8 cellular contexts compared by ENCODE assay signal in genomic region chr14:100025111-100025510, GRCh38. TPM values are rescaled to one million over a fixed set of nuclear protein-coding genes. Genes with fewer than 3 reads are reported as not detected.
DNase-seq lines count a peak whose midpoint lies in the region; ATAC-seq, FAIRE-seq and TF ChIP-seq lines count a peak whose summit lies in the region.

No MANE protein-coding gene starts in this region.

- H3K27me3 Mint-ChIP-seq in HFFc6 (ENCODE audit: insufficient read depth) = peaks cover 2% of the 10 kb centered on the region; the same call in 1 of the 2 replicates
- H3K27me3 Mint-ChIP-seq in naive thymus-derived CD8-positive, alpha-beta T cell = peaks cover 0 to 3% (median 0%) of the 10 kb centered on the region in 5 donors

- H3K36me3 ChIP-seq in PC-9 (ENCODE audit: low read depth) (no peaks in the 10 kb centered on the region), bronchial epithelial cell (ENCODE audit: control insufficient read depth, insufficient read depth, low read length) (no peaks in the 10 kb centered on the region)

- intact Hi-C loops in PC-9 (cut with micrococcal nuclease; ENCODE audit: unreplicated experiment) = no loop called here

- H3F3A ChIP-seq in PC-9 (ENCODE audit: insufficient read depth, low read depth) = no peaks in the 10 kb centered on the region

- H3K4me1 Mint-ChIP-seq in HFFc6 (ENCODE audit: low read depth) = peaks cover 37% of the 10 kb centered on the region
- H3K4me1 Mint-ChIP-seq in naive thymus-derived CD8-positive, alpha-beta T cell = peaks cover 10 to 12% (median 11%) of the 10 kb centered on the region in 4 donors

- peak; percentile 59 for DNase-seq in EL
- DNase-seq in HFFc6 = peak; percentile 54
- DNase-seq in PC-9 = peak; percentile 8 to 54
- DNase-seq in bronchial epithelial cell (ENCODE audit: low read depth) = peak; percentile 47
- DNase-seq in naive thymus-derived CD8-positive, alpha-beta T cell = peak in 6 of 10 donors; percentile 1 to 22 (median 7)
- no peak for DNase-seq in COR-L47 (lab: John Stamatoyannopoulos, UW)
- no peak for DNase-seq in NCI-H1436 (lab: John Stamatoyannopoulos, UW)
- DNase-seq in NCI-H1048 (lab: John Stamatoyannopoulos, UW) = no peak

- H3K27me3 ChIP-seq in PC-9 (ENCODE audit: insufficient read depth, low read depth) = no peaks in the 10 kb centered on the region
- no peaks in the 10 kb centered on the region for H3K27me3 ChIP-seq in bronchial epithelial cell (ENCODE audit: control insufficient read depth, insufficient read depth, low read length)

- CTCF ChIA-PET in PC-9 (lab: Charles Lee) = interaction anchor here (0.8 to 1.1 kb wide), 2 partner anchors 42 to 168 kb away, joined by 3 read pairs; no protein-coding TSS in a partner anchor

- no peaks in the 10 kb centered on the region for H3K9me2 ChIP-seq in PC-9 (ENCODE audit: insufficient read depth)

- H3K27ac Mint-ChIP-seq in HFFc6 = peak overlapping the region; percentile 44; the same call in 1 of the 2 replicates
- H3K27ac Mint-ChIP-seq in naive thymus-derived CD8-positive, alpha-beta T cell = peak overlapping the region in 6 of 10 donors; percentile 15 to 79 (median 59)

- no peak overlapping the region for H3K4me3 ChIP-seq in PC-9
- H3K4me3 ChIP-seq in bronchial epithelial cell (ENCODE audit: low read depth, low read length) = no peak overlapping the region

- H3K4me3 Mint-ChIP-seq in HFFc6 = no peak overlapping the region
- H3K4me3 Mint-ChIP-seq in naive thymus-derived CD8-positive, alpha-beta T cell = no peak overlapping the region

- no peak for FAIRE-seq in bronchial epithelial cell (lab: Jason Lieb, UNC)

- H4K20me1 ChIP-seq in PC-9 (ENCODE audit: insufficient read depth) = no peaks in the 10 kb centered on the region

- ATAC-seq in naive thymus-derived CD8-positive, alpha-beta T cell = peak; percentile 69

- H3K27ac ChIP-seq in PC-9 = no peak overlapping the region

- POLR2A ChIA-PET in PC-9 (lab: Charles Lee; ENCODE audit: unreplicated experiment) = no interaction called here
- POLR2A ChIA-PET in naive thymus-derived CD8-positive, alpha-beta T cell (lab: Charles Lee) = no interaction called here

- no peak overlapping the region for H3K4me2 ChIP-seq in PC-9

- no peaks in the 10 kb centered on the region for H3K9me3 Mint-ChIP-seq in HFFc6
- no peaks in the 10 kb centered on the region for H3K9me3 Mint-ChIP-seq in naive thymus-derived CD8-positive, alpha-beta T cell

- H3K79me2 ChIP-seq in PC-9 (ENCODE audit: low read depth) = no peaks in the 10 kb centered on the region

- no peak overlapping the region for H2AFZ ChIP-seq in PC-9

- H3K9me3 ChIP-seq in PC-9 (ENCODE audit: insufficient read depth, low read depth) = no peaks in the 10 kb centered on the region

- BruUV-seq in PC-9 (replicated peaks; lab: Mats Ljungman, UMichigan) = no TSS peak

- TF ChIP-seq CTCF in HFFc6 (IDR thresholded peaks at IDR 0.05) (peak; percentile 71), PC-9 (conservative IDR thresholded peaks at IDR 0.05) (0 out of 2 replicates have a peak, but pooled peaks have one; percentile 33), bronchial epithelial cell (IDR thresholded peaks at IDR 0.05; ENCODE audit: insufficient read depth, low read length, severe bottlenecking) (peak; percentile 61)

- H3K4me1 ChIP-seq in PC-9 (replicated peaks; ENCODE audit: insufficient read depth) = peaks cover 9% of the 10 kb centered on the region

- no peaks in the 10 kb centered on the region for H3K36me3 Mint-ChIP-seq in HFFc6 (ENCODE audit: low read depth)
- no peaks in the 10 kb centered on the region for H3K36me3 Mint-ChIP-seq in naive thymus-derived CD8-positive, alpha-beta T cell

RNA-seq across cellular contexts. Expression of gene EVL, which starts 40.1 kb away (rescaled TPM):
- total RNA-seq in HFFc6 (2021; fragmentation: NEBNext Ultra II Directional; extraction: Animal tissue kit (Norgen Biotek cat#: 25700)) = 1 to 10 TPM; 1.2 to 4.8 (median 2.0) TPM
- total RNA-seq in PC-9 (2021) (4.9 and 5.9 TPM in 2 replicates), bronchial epithelial cell (6.1 and 6.4 TPM in 2 replicates)
- total RNA-seq in naive thymus-derived CD8-positive, alpha-beta T cell = 1,000 to 10,000 TPM; 1,491 to 1,493 TPM
- 100 to 1,000 TPM; 111 to 153 (median 148) TPM for polyA plus RNA-seq in naive thymus-derived CD8-positive, alpha-beta T cell

Comparison
In these comparisons a context has a peak if more than half of its experiments do, and no peak if none do; other contexts are left out.
1. DNase-seq: peak in EL (single experiment), HFFc6 (single experiment), PC-9 (2 of 2), bronchial epithelial cell (single experiment) and naive thymus-derived CD8-positive, alpha-beta T cell (6 of 10); none in COR-L47 (single experiment), NCI-H1436 (single experiment) and NCI-H1048 (single experiment).
2. RNA of gene EVL, which starts 40.1 kb away (total RNA-seq): 1,491 to 1,493 TPM in naive thymus-derived CD8-positive, alpha-beta T cell; 6.1 to 6.4 TPM in bronchial epithelial cell, 4.9 to 5.9 TPM in PC-9 and 1.2 to 4.8 TPM in HFFc6; every median in the first group is over 100 times any median in the second.
3. Peak in every context shown above with its lines, with median percentiles within 50 percentile points of each other: CTCF ChIP-seq.